1 cellular context compared by ENCODE assay signal in the genomic region with DNA sequence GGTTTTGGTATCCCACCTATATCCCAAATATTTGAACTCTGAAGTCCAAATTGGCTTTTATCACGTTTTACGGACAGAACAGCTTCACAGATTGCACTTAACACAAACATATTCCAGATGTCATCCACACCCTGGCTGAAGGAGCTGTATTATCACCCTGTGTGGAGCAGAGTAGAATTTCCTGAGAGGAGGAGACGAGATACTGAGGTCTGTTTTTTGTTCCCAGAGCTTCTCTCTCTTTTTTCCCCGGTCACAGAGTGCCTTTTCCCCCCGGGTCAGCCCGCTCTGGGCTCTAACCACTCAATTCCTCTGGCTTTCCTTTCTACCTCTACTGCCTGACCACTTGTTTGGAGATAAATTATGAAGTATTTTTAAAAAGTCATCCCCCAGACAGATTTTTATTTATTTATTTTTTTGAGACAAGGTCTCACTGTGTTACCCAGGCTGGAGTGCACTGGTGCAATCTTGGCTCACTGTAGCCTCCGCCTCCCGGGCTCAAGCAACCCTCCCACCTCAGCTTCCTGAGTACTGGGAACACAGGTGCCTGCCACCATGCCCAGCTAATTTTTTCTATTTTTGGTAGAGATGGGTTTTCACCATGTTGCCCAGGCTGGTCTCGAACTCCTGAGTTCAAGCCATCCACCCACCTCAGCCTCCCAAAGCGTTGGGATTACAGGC.
TF ChIP-seq lines count a peak whose summit lies in the region.

No MANE protein-coding gene starts in this region.

TF ChIP-seq in WTC11, 78 proteins besides CTCF, POLR2A, EP300 and RAD21:
- TF ChIP-seq ATF6 (CRISPR knock-in tag; IDR thresholded peaks at IDR 0.05) (no peak), ZNF532 (CRISPR knock-in tag; IDR thresholded peaks at IDR 0.05; ENCODE audit: borderline replicate concordance) (no peak), MLX (CRISPR knock-in tag; IDR thresholded peaks at IDR 0.05) (no peak), HMGA2 (CRISPR knock-in tag; IDR thresholded peaks at IDR 0.05) (no peak)
- TF ChIP-seq, protein P1, sequence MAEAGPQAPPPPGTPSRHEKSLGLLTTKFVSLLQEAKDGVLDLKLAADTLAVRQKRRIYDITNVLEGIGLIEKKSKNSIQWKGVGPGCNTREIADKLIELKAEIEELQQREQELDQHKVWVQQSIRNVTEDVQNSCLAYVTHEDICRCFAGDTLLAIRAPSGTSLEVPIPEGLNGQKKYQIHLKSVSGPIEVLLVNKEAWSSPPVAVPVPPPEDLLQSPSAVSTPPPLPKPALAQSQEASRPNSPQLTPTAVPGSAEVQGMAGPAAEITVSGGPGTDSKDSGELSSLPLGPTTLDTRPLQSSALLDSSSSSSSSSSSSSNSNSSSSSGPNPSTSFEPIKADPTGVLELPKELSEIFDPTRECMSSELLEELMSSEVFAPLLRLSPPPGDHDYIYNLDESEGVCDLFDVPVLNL (CRISPR knock-in tag; IDR thresholded peaks at IDR 0.05; ENCODE audit: borderline replicate concordance, low read depth): no peak
- TF ChIP-seq, protein P2, sequence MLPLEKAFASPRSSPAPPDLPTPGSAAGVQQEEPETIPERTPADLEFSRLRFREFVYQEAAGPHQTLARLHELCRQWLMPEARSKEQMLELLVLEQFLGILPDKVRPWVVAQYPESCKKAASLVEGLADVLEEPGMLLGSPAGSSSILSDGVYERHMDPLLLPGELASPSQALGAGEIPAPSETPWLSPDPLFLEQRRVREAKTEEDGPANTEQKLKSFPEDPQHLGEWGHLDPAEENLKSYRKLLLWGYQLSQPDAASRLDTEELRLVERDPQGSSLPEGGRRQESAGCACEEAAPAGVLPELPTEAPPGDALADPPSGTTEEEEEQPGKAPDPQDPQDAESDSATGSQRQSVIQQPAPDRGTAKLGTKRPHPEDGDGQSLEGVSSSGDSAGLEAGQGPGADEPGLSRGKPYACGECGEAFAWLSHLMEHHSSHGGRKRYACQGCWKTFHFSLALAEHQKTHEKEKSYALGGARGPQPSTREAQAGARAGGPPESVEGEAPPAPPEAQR (CRISPR knock-in tag; IDR thresholded peaks at IDR 0.05): no peak
